In the genomic region with DNA sequence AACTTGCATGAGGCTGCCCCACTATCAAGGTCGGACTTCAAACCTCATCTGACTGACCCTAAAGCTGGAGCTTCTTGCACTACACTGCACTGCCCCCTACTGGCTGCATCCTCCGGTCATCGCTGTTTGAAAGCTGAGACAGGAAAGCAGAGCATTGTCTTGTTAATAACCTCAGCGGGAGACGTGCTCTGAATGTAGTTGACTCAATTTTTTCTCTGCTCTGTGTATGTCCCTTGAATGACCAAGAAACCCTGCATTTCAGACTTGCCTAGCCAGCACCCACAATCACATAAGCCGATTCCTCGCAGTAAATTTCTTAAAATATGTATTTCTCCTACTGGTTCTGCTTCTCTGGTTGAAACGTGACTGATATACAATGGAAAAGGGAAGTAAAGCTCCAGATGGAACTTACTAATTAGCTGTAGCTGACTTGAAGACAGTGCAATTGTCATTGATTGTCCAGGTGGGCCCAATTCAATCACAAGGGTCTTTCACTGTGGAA, we compare ENCODE assay signal across 8 cellular contexts. TPM values are rescaled to one million over a fixed set of nuclear protein-coding genes. Genes with fewer than 3 reads are reported as not detected.
A peak's percentile ranks its signal among the peaks of the same experiment; 100 is the strongest.
DNase-seq lines count a peak whose midpoint lies in the region; FAIRE-seq and TF ChIP-seq lines count a peak whose summit lies in the region.

No MANE protein-coding gene starts in this region.

- H3K27me3 ChIP-seq in osteoblast (ENCODE audit: insufficient read depth, low read length) = no peaks in the 10 kb centered on the region
- no peaks in the 10 kb centered on the region for H3K27me3 ChIP-seq in tibial artery

- H3K9me3 ChIP-seq in osteoblast (ENCODE audit: low read depth, low read length) (no peaks in the 10 kb centered on the region), tibial artery (no peaks in the 10 kb centered on the region)

- H3K27ac ChIP-seq in osteoblast (ENCODE audit: low read depth, low read length) (no peak overlapping the region), tibial artery (no peak overlapping the region)

- H2AFZ ChIP-seq in osteoblast (ENCODE audit: low read length) = peak overlapping the region; percentile 88

- no peaks in the 10 kb centered on the region for H3K36me3 Mint-ChIP-seq in activated T-helper 2 cell treated with anti-CD3 and anti-CD28 coated beads, Interferon-gamma antibody, Interleukin-2, Interleukin-4, amounts not matched to agents 10 μg/mL and 5 μg/mL and 100 μg/mL, durations not matched to agents 14 hours and 24 hours and 36 hours (ENCODE audit: low read depth)

- intact Hi-C loops in activated T-helper 2 cell treated with anti-CD3 and anti-CD28 coated beads, Interferon-gamma antibody, Interleukin-2, Interleukin-4, amounts not matched to agents 10 μg/mL and 5 μg/mL and 100 μg/mL, durations not matched to agents 14 hours and 24 hours and 36 hours (cut with micrococcal nuclease) = loop anchor here (2.0 kb wide), 2 partner anchors 80 to 348 kb away; no protein-coding TSS in a partner anchor
- intact Hi-C loops in tibial artery (cut with DNase I; ENCODE audit: low total_unique reads) = no loop called here

- H3K4me3 ChIP-seq in osteoblast (ENCODE audit: insufficient read depth, low read length) (peak overlapping the region; percentile 41), tibial artery (no peak overlapping the region)

- no peaks in the 10 kb centered on the region for H3K9me3 Mint-ChIP-seq in activated T-helper 2 cell treated with anti-CD3 and anti-CD28 coated beads, Interferon-gamma antibody, Interleukin-2, Interleukin-4, amounts not matched to agents 10 μg/mL and 5 μg/mL and 100 μg/mL, durations not matched to agents 14 hours and 24 hours and 36 hours

- DNase-seq in EL (peak; percentile 87), H54 (ENCODE audit: insufficient read length, low spot score) (peak; percentile 15), M059J (ENCODE audit: low read depth) (peak; percentile 87), SHP77 (lab: John Stamatoyannopoulos, UW) (peak; percentile 84 to 87), frontal cortex (ENCODE audit: low spot score in 2 of 2) (peak; percentile 26 to 42), osteoblast (ENCODE audit: insufficient read length, low spot score, missing footprints) (peak; percentile 72), tibial artery (peak; percentile 87 to 91)
- peak; percentile 49 for DNase-seq in activated T-helper 2 cell treated with anti-CD3 and anti-CD28 coated beads, Interferon-gamma antibody, Interleukin-2, Interleukin-4, amounts not matched to agents 10 μg/mL and 5 μg/mL and 100 μg/mL, durations not matched to agents 14 hours and 24 hours and 36 hours (ENCODE audit: low spot score)

- TF ChIP-seq CTCF in osteoblast (IDR thresholded peaks at IDR 0.05; ENCODE audit: extremely low read depth, low read depth, low read length) = peak; percentile 97
- peak; percentile 85 for TF ChIP-seq CTCF in tibial artery (IDR thresholded peaks at IDR 0.05)

- H3K4me2 ChIP-seq in osteoblast (ENCODE audit: insufficient read depth, low read length) = peak overlapping the region; percentile 76

- peak; percentile 95 for FAIRE-seq in H54 (lab: Jason Lieb, UNC)
- peak; percentile 39 for FAIRE-seq in frontal cortex (lab: Jason Lieb, UNC)

- H3K27ac Mint-ChIP-seq in activated T-helper 2 cell treated with anti-CD3 and anti-CD28 coated beads, Interferon-gamma antibody, Interleukin-2, Interleukin-4, amounts not matched to agents 10 μg/mL and 5 μg/mL and 100 μg/mL, durations not matched to agents 14 hours and 24 hours and 36 hours = no peak overlapping the region

- no peak overlapping the region for H3K4me3 Mint-ChIP-seq in activated T-helper 2 cell treated with anti-CD3 and anti-CD28 coated beads, Interferon-gamma antibody, Interleukin-2, Interleukin-4, amounts not matched to agents 10 μg/mL and 5 μg/mL and 100 μg/mL, durations not matched to agents 14 hours and 24 hours and 36 hours (ENCODE audit: low read depth)

- H3K79me2 ChIP-seq in osteoblast (ENCODE audit: insufficient read depth, low read length) = no peaks in the 10 kb centered on the region

- H3K36me3 ChIP-seq in osteoblast (ENCODE audit: insufficient read depth, low read length) (no peaks in the 10 kb centered on the region), tibial artery (no peaks in the 10 kb centered on the region)

- no peaks in the 10 kb centered on the region for H4K20me1 ChIP-seq in osteoblast (ENCODE audit: insufficient read depth, low read length)

- H3K4me1 Mint-ChIP-seq in activated T-helper 2 cell treated with anti-CD3 and anti-CD28 coated beads, Interferon-gamma antibody, Interleukin-2, Interleukin-4, amounts not matched to agents 10 μg/mL and 5 μg/mL and 100 μg/mL, durations not matched to agents 14 hours and 24 hours and 36 hours (ENCODE audit: low read depth) = peaks cover 3% of the 10 kb centered on the region

- TF ChIP-seq POLR2A in H54 (IDR thresholded peaks at IDR 0.05; ENCODE audit: low read depth, low read length) = no peak

- peaks cover 3% of the 10 kb centered on the region for H3K4me1 ChIP-seq in osteoblast (ENCODE audit: insufficient read depth, low read length)
- no peaks in the 10 kb centered on the region for H3K4me1 ChIP-seq in tibial artery

- peaks cover 32% of the 10 kb centered on the region for H3K27me3 Mint-ChIP-seq in activated T-helper 2 cell treated with anti-CD3 and anti-CD28 coated beads, Interferon-gamma antibody, Interleukin-2, Interleukin-4, amounts not matched to agents 10 μg/mL and 5 μg/mL and 100 μg/mL, durations not matched to agents 14 hours and 24 hours and 36 hours (ENCODE audit: low read depth)

RNA-seq across cellular contexts. Expression of a gene that starts 27.8 kb away (rescaled TPM):
- 0.07 TPM in 1 of 2 replicates, not detected in the other for total RNA-seq in M059J (2014; rRNA removed; shearing (Covaris generic))
- total RNA-seq in activated T-helper 2 cell treated with anti-CD3 and anti-CD28 coated beads, Interferon-gamma antibody, Interleukin-2, Interleukin-4, amounts not matched to agents 10 μg/mL and 5 μg/mL and 100 μg/mL, durations not matched to agents 14 hours and 24 hours and 36 hours = not detected in 2 replicates
- total RNA-seq in frontal cortex (not detected), osteoblast (not detected in 2 replicates)

RNA-seq across cellular contexts. Expression of a gene that starts 36.3 kb away (rescaled TPM):
- 45.2 and 56.6 TPM in 2 replicates for total RNA-seq in M059J (2014; rRNA removed; shearing (Covaris generic))
- 29.7 and 31.2 TPM in 2 replicates for total RNA-seq in activated T-helper 2 cell treated with anti-CD3 and anti-CD28 coated beads, Interferon-gamma antibody, Interleukin-2, Interleukin-4, amounts not matched to agents 10 μg/mL and 5 μg/mL and 100 μg/mL, durations not matched to agents 14 hours and 24 hours and 36 hours
- total RNA-seq in frontal cortex = 29.3 TPM
- 11.5 and 14.1 TPM in 2 replicates for total RNA-seq in osteoblast

Comparison
In these comparisons a context has a peak if more than half of its experiments do, and no peak if none do; other contexts are left out.
1. DNase-seq: peak in every context shown above with its lines; median percentile 89 in tibial artery; 87 in EL; 87 in M059J; 86 in SHP77; 72 in osteoblast; 49 in activated T-helper 2 cell treated with anti-CD3 and anti-CD28 coated beads, Interferon-gamma antibody, Interleukin-2, Interleukin-4, amounts not matched to agents 10 μg/mL and 5 μg/mL and 100 μg/mL, durations not matched to agents 14 hours and 24 hours and 36 hours; 34 in frontal cortex; 15 in H54.